ENCODE assay signal across 11 cellular contexts in genomic region chr9:70455993-70456704, GRCh38.
"Had no signal": no experiment of that assay in that cellular context is flagged by ENCODE, and none has a peak within 500 bp of the region (broad histone marks: within the 10 kb centered on the region; RNA-seq: fewer than 3 reads in every experiment).

No MANE protein-coding gene starts in this region.

- H3K27ac ChIP-seq: suprapubic skin had no signal

- H3K4me1 ChIP-seq: breast epithelium had no signal

- DNase-seq: activated CD4-positive, alpha-beta T cell treated with anti-CD3 and anti-CD28 coated beads, Interleukin-2, amount 50 U/mL, for 4 hours; activated CD4-positive, CD25-positive, alpha-beta regulatory T cell treated with anti-CD3 and anti-CD28 coated beads, Interleukin-2, amount 50 U/mL, for 72 hours; activated effector memory CD4-positive, alpha-beta T cell treated with anti-CD3 and anti-CD28 coated beads, Interleukin-2, amount 50 U/mL, for 16 hours; activated T-cell treated with anti-CD3 and anti-CD28 coated beads, Interleukin-2, amount 50 U/mL, for 1 hour; dorsolateral prefrontal cortex; naive B cell; stimulated activated naive CD4-positive, alpha-beta T cell had no signal

- H3K9me3 ChIP-seq: breast epithelium, suprapubic skin had no signal

- ATAC-seq: esophagus mucosa had no signal

- H3K27me3 ChIP-seq: breast epithelium, dorsolateral prefrontal cortex, suprapubic skin had no signal

- H3K4me3 ChIP-seq: breast epithelium, dorsolateral prefrontal cortex, suprapubic skin had no signal

- FAIRE-seq: endometrium had no signal

- H3K36me3 ChIP-seq: breast epithelium, suprapubic skin had no signal
